14 cellular contexts compared by ENCODE assay signal in the genomic region with DNA sequence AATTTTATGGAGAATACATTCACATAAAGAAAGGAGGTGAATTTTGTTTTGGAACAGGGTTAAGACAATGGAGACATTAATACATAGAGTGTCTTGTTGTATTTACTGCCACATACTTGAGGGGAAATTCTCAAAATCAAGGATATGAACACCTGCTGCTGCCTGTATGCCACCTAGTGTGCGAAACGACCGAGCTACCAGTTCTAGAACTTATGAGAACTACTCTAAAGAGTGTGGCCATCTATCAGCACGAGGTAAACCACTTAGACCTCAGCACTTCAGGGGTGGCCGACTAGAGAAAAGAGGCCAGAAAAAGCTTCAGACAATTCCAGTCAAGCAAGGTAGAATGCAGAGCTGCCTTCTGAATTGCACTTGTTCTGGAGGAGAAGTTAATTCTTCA. TPM values are rescaled to one million over a fixed set of nuclear protein-coding genes. Genes with fewer than 3 reads are reported as not detected.
A peak's percentile ranks its signal among the peaks of the same experiment; 100 is the strongest.
DNase-seq lines count a peak whose midpoint lies in the region; ATAC-seq, FAIRE-seq and TF ChIP-seq lines count a peak whose summit lies in the region.
"Had no signal": no experiment of that assay in that cellular context is flagged by ENCODE, and none has a peak within 500 bp of the region (broad histone marks: within the 10 kb centered on the region; RNA-seq: fewer than 3 reads in every experiment).

No MANE protein-coding gene starts in this region.

- TF ChIP-seq CTCF in GM12865 (IDR thresholded peaks at IDR 0.05; ENCODE audit: insufficient read depth, low read depth, low read length, missing control alignments) (no peak), RWPE2 (IDR thresholded peaks at IDR 0.05; ENCODE audit: poor library complexity, severe bottlenecking) (peak; percentile 23), endothelial cell of umbilical vein (IDR thresholded peaks at IDR 0.05; ENCODE audit: extremely low read depth in 1 of 2, insufficient read depth in 1 of 2, low read depth in 1 of 2, low read length in 2 of 2) (no peak)

- H4K20me1 ChIP-seq in endothelial cell of umbilical vein (replicated peaks; ENCODE audit: control insufficient read depth, extremely low read depth, insufficient read depth, low read length): no peaks in the 10 kb centered on the region

- no peak overlapping the region for H3K4me3 ChIP-seq in CD4-positive, CD25-positive, alpha-beta regulatory T cell (ENCODE audit: low read depth, low read length)
- H3K4me3 ChIP-seq in GM12865 (ENCODE audit: low read depth, low read length) (no peak overlapping the region), RWPE2 (ENCODE audit: severe bottlenecking) (no peak overlapping the region), endothelial cell of umbilical vein (replicated peaks in 1 of 3; ENCODE audit: insufficient read depth in 1 of 3, low read depth in 1 of 3, low read length in 3 of 3) (no peak overlapping the region)
- H3K4me3 ChIP-seq: spleen had no signal

- CTCF ChIA-PET in endothelial cell of umbilical vein (lab: Charles Lee): interaction anchor here (0.9 kb wide), 1 partner anchor 250 kb away, joined by 3 read pairs; no protein-coding TSS in a partner anchor

- peaks cover 12% of the 10 kb centered on the region for H3K4me1 ChIP-seq in CD4-positive, CD25-positive, alpha-beta regulatory T cell (ENCODE audit: control insufficient read depth, insufficient read depth, low read length, poor library complexity, severe bottlenecking)
- H3K4me1 ChIP-seq in RWPE2 (ENCODE audit: insufficient read depth, poor library complexity, severe bottlenecking): peaks cover 4% of the 10 kb centered on the region
- H3K4me1 ChIP-seq in endothelial cell of umbilical vein (ENCODE audit: control insufficient read depth, extremely low read depth, insufficient read depth, low read length): peaks cover 3% of the 10 kb centered on the region

- peak; percentile 28 for FAIRE-seq in endothelial cell of umbilical vein (lab: Jason Lieb, UNC)
- FAIRE-seq: GM12891, islet of Langerhans had no signal

- peak overlapping the region in 2 of 4 donors; percentile 19 to 32 for H3K4me3 Mint-ChIP-seq in CD4-positive, CD25-positive, alpha-beta regulatory T cell

- H2AFZ ChIP-seq in endothelial cell of umbilical vein (ENCODE audit: low read depth, low read length): no peak overlapping the region

- no peaks in the 10 kb centered on the region for H3K9me1 ChIP-seq in endothelial cell of umbilical vein (replicated peaks; ENCODE audit: control insufficient read depth, extremely low read depth, insufficient read depth, low read length)

- no peaks in the 10 kb centered on the region for H3K27me3 Mint-ChIP-seq in CD4-positive, CD25-positive, alpha-beta regulatory T cell
- H3K27me3 Mint-ChIP-seq: naive B cell had no signal

- no peak overlapping the region for H3K9ac ChIP-seq in endothelial cell of umbilical vein (replicated peaks; ENCODE audit: extremely low read depth, insufficient read depth, low read length)

- no peak overlapping the region for H3K4me2 ChIP-seq in endothelial cell of umbilical vein (ENCODE audit: insufficient read depth, low read length)

- peaks cover 8% of the 10 kb centered on the region for H3K36me3 Mint-ChIP-seq in CD4-positive, CD25-positive, alpha-beta regulatory T cell
- H3K36me3 Mint-ChIP-seq: naive B cell had no signal

- POLR2A ChIA-PET in endothelial cell of umbilical vein (lab: Charles Lee): interaction anchor here (0.5 kb wide), 1 partner anchor 23 kb away, joined by 3 read pairs; no protein-coding TSS in a partner anchor

- peak overlapping the region; percentile 91 for H3K27ac ChIP-seq in CD4-positive, CD25-positive, alpha-beta regulatory T cell (ENCODE audit: insufficient read depth, low read length, poor library complexity, severe bottlenecking)
- H3K27ac ChIP-seq in RWPE2 (ENCODE audit: poor library complexity, severe bottlenecking): no peak overlapping the region
- H3K27ac ChIP-seq in endothelial cell of umbilical vein (ENCODE audit: insufficient read depth, low read depth, low read length): no peak overlapping the region

- peak in 1 of 3 donors; percentile 34 for DNase-seq in CD4-positive, CD25-positive, alpha-beta regulatory T cell
- peak; percentile 13 for DNase-seq in GM12865 (ENCODE audit: low read depth)
- no peak for DNase-seq in RWPE2 (ENCODE audit: low spot score)
- no peak for DNase-seq in endothelial cell of umbilical vein (ENCODE audit: low read depth, low spot score)
- DNase-seq in NCI-H524 (lab: John Stamatoyannopoulos, UW): no peak
- DNase-seq: naive B cell; NCI-H1105; spleen; stimulated activated CD8-positive, alpha-beta memory T cell treated with anti-CD3 and anti-CD28 coated beads, Interleukin-4, amount 100 ng/mL, for 48 hours had no signal

- no peak for ATAC-seq in CD4-positive, CD25-positive, alpha-beta regulatory T cell (ENCODE audit: low read depth in 2 of 2)
- ATAC-seq in RWPE2 (ENCODE audit: low read depth): no peak
- ATAC-seq in HG03280 (IDR thresholded peaks at IDR 0.05; ENCODE audit: unreplicated experiment): no peak
- ATAC-seq in HG02970 (IDR thresholded peaks at IDR 0.05; ENCODE audit: low FRiP score, unreplicated experiment): no peak
- ATAC-seq in HG02678 (IDR thresholded peaks at IDR 0.05; ENCODE audit: unreplicated experiment): no peak

- H3K9me3 Mint-ChIP-seq in CD4-positive, CD25-positive, alpha-beta regulatory T cell: no peaks in the 10 kb centered on the region
- H3K9me3 Mint-ChIP-seq: naive B cell had no signal

- H3K27me3 ChIP-seq in CD4-positive, CD25-positive, alpha-beta regulatory T cell (ENCODE audit: control insufficient read depth, insufficient read depth, low read length): no peaks in the 10 kb centered on the region
- H3K27me3 ChIP-seq in RWPE2 (ENCODE audit: insufficient read depth, poor library complexity, severe bottlenecking): no peaks in the 10 kb centered on the region
- no peaks in the 10 kb centered on the region for H3K27me3 ChIP-seq in endothelial cell of umbilical vein (ENCODE audit: control insufficient read depth in 2 of 2, insufficient read depth in 2 of 2, low read length in 2 of 2)
- H3K27me3 ChIP-seq: spleen had no signal

- TF ChIP-seq POLR2A in endothelial cell of umbilical vein (IDR thresholded peaks at IDR 0.05; ENCODE audit: low read depth, low read length): no peak

- H3K27ac Mint-ChIP-seq in CD4-positive, CD25-positive, alpha-beta regulatory T cell: peak overlapping the region; percentile 23 to 98 (median 41)

- no peaks in the 10 kb centered on the region for H3K9me3 ChIP-seq in CD4-positive, CD25-positive, alpha-beta regulatory T cell (ENCODE audit: control insufficient read depth in 2 of 2, low read length in 2 of 2)
- H3K9me3 ChIP-seq in RWPE2 (ENCODE audit: severe bottlenecking): no peaks in the 10 kb centered on the region
- no peaks in the 10 kb centered on the region for H3K9me3 ChIP-seq in endothelial cell of umbilical vein (replicated peaks; ENCODE audit: control insufficient read depth, insufficient read depth, low read length)
- H3K9me3 ChIP-seq: spleen had no signal

- BruUV-seq in endothelial cell of umbilical vein (replicated peaks; lab: Mats Ljungman, UMichigan): TSS peak; percentile 50

- H3K36me3 ChIP-seq in CD4-positive, CD25-positive, alpha-beta regulatory T cell (ENCODE audit: control insufficient read depth, insufficient read depth, low read length): peaks cover 45% of the 10 kb centered on the region
- H3K36me3 ChIP-seq in RWPE2 (ENCODE audit: low read depth) (peaks cover 56% of the 10 kb centered on the region), endothelial cell of umbilical vein (ENCODE audit: control insufficient read depth in 2 of 2, extremely low read depth in 1 of 2, insufficient read depth in 2 of 2, low read length in 2 of 2) (peaks cover 4 to 10% of the 10 kb centered on the region in 2 experiments)

- peaks cover 7 to 21% (median 18%) of the 10 kb centered on the region in 4 donors for H3K4me1 Mint-ChIP-seq in CD4-positive, CD25-positive, alpha-beta regulatory T cell

- intact Hi-C loops in endothelial cell of umbilical vein (cut with micrococcal nuclease): no loop called here

- dilution Hi-C loops in endothelial cell of umbilical vein (cut with MboI; ENCODE audit: extremely low pct_ligation_motif_present, low sequenced_read_pairs): no loop called here

- H3K79me2 ChIP-seq in endothelial cell of umbilical vein (ENCODE audit: control insufficient read depth, insufficient read depth, low read length): no peaks in the 10 kb centered on the region

TF ChIP-seq in endothelial cell of umbilical vein, 7 proteins besides CTCF, POLR2A, EP300 and RAD21 (continues in another document):
- TF ChIP-seq JUN (IDR thresholded peaks at IDR 0.05; ENCODE audit: borderline replicate concordance, insufficient read depth, insufficient read length, low read depth): no peak
- no peak for TF ChIP-seq FOS (IDR thresholded peaks at IDR 0.05; ENCODE audit: borderline replicate concordance, insufficient read depth, low read length)
- TF ChIP-seq MYC (IDR thresholded peaks at IDR 0.05; ENCODE audit: low read depth, low read length): no peak
- TF ChIP-seq POLR2AphosphoS5 (IDR thresholded peaks at IDR 0.05; ENCODE audit: insufficient read depth, low read depth, low read length): no peak

RNA-seq across cellular contexts. Expression of a gene that starts 1.5 kb away (rescaled TPM):
- 11.0 TPM for total RNA-seq in CD4-positive, CD25-positive, alpha-beta regulatory T cell
- 1 to 10 TPM in 1 of 4 donors, under 1 TPM in 3; 0.72 to 1.3 (median 0.91) TPM for polyA plus RNA-seq in CD4-positive, CD25-positive, alpha-beta regulatory T cell
- 0.86 TPM in 1 of 2 replicates, not detected in the other for total RNA-seq in endothelial cell of umbilical vein
- polyA plus RNA-seq in endothelial cell of umbilical vein: 0.08 and 0.24 TPM in 2 replicates
- 0.06 TPM in 1 of 2 replicates, not detected in the other for polyA plus RNA-seq in endothelial cell of umbilical vein (2011; cell fraction: cytosol; rRNA removed)
- 0.69 and 0.72 TPM in 2 replicates for polyA plus RNA-seq in endothelial cell of umbilical vein (2011; cell fraction: nucleus; rRNA removed)
- polyA plus RNA-seq in endothelial cell of umbilical vein (2012): not detected in 2 replicates
- polyA minus RNA-seq in endothelial cell of umbilical vein: 3.5 TPM in 1 of 2 replicates, not detected in the other
- not detected for polyA minus RNA-seq in endothelial cell of umbilical vein (2011; cell fraction: cytosol; rRNA and poly(A)+ RNA removed)
- polyA minus RNA-seq in endothelial cell of umbilical vein (2011; cell fraction: nucleus; rRNA and poly(A)+ RNA removed): 0.48 and 0.63 TPM in 2 replicates

RNA-seq across cellular contexts. Expression of a gene that starts 50.4 kb away (rescaled TPM):
- 282 TPM for total RNA-seq in CD4-positive, CD25-positive, alpha-beta regulatory T cell
- 10 to 100 TPM; 27.7 to 43.9 (median 35.6) TPM for polyA plus RNA-seq in CD4-positive, CD25-positive, alpha-beta regulatory T cell
- 121 and 130 TPM in 2 replicates for total RNA-seq in endothelial cell of umbilical vein
- 114 and 121 TPM in 2 replicates for polyA plus RNA-seq in endothelial cell of umbilical vein
- 42.9 and 53.5 TPM in 2 replicates for polyA plus RNA-seq in endothelial cell of umbilical vein (2011; cell fraction: cytosol; rRNA removed)
- polyA plus RNA-seq in endothelial cell of umbilical vein (2011; cell fraction: nucleus; rRNA removed): 505 and 566 TPM in 2 replicates
- polyA plus RNA-seq in endothelial cell of umbilical vein (2012): 55.4 and 65.0 TPM in 2 replicates
- polyA minus RNA-seq in endothelial cell of umbilical vein: 91.4 and 106 TPM in 2 replicates
- 47.4 TPM for polyA minus RNA-seq in endothelial cell of umbilical vein (2011; cell fraction: cytosol; rRNA and poly(A)+ RNA removed)
- 248 and 275 TPM in 2 replicates for polyA minus RNA-seq in endothelial cell of umbilical vein (2011; cell fraction: nucleus; rRNA and poly(A)+ RNA removed)
